Comparison of ENCODE assay signal across 25 cellular contexts in genomic region chr11:81220166-81220895, GRCh38.
DNase-seq lines count a peak whose midpoint lies in the region; ATAC-seq, FAIRE-seq and TF ChIP-seq lines count a peak whose summit lies in the region.
"Had no signal": no experiment of that assay in that cellular context is flagged by ENCODE, and none has a peak within 500 bp of the region (broad histone marks: within the 10 kb centered on the region; RNA-seq: fewer than 3 reads in every experiment).

No MANE protein-coding gene starts in this region.

- no peak overlapping the region for H3K4me3 ChIP-seq in astrocyte of the spinal cord (ENCODE audit: low read depth, low read length)
- H3K4me3 ChIP-seq: A549, Peyer's patch, SK-N-MC had no signal

- ATAC-seq in SK-N-SH treated with all-trans-retinoic acid at 6 μM for 48 hours, result no peak
- ATAC-seq in GM21619 (IDR thresholded peaks at IDR 0.05; ENCODE audit: unreplicated experiment), result no peak
- ATAC-seq: A549 had no signal

- TF ChIP-seq CTCF in astrocyte of the spinal cord (IDR thresholded peaks at IDR 0.05; ENCODE audit: low read depth, low read length), result no peak

- no peak for FAIRE-seq in urothelium cell line (lab: Jason Lieb, UNC)
- FAIRE-seq: A549, GM18507 had no signal

- in situ Hi-C loops in astrocyte of the spinal cord (cut with HindIII; ENCODE audit: low sequenced_read_pairs), result no loop called here

- DNase-seq in H4 (ENCODE audit: low spot score) (peak; percentile 26), astrocyte of the spinal cord (ENCODE audit: low read depth, low spot score) (peak; percentile 41), left kidney (ENCODE audit: low read depth, low spot score) (peak; percentile 3), urothelium cell line (ENCODE audit: low spot score) (peak; percentile 9), nucleus accumbens (lab: John Stamatoyannopoulos, UW) (no peak)
- DNase-seq: Calu3; CD8-positive, alpha-beta memory T cell; DMS153; GOT3; HCEC 1CT; IMR-90; MM.1S; NCI-H1417; NCI-H1694; NCI-H2029 treated with DMSO at 0.1 percent for 48 hours; NCI-H510A; NCI-H69; Peyer's patch; SHP77 treated with DMSO at 0.1 percent for 48 hours; SW 1271 had no signal

TF ChIP-seq in SK-N-SH treated with all-trans-retinoic acid at 6 μM for 48 hours, 23 proteins besides CTCF, POLR2A, EP300 and RAD21:
- TF ChIP-seq POU6F1 (CRISPR knock-in tag; IDR thresholded peaks at IDR 0.05; ENCODE audit: borderline replicate concordance, low read depth) (no peak), BACH2 (CRISPR knock-in tag; IDR thresholded peaks at IDR 0.05; ENCODE audit: borderline replicate concordance) (no peak), PATZ1 (CRISPR knock-in tag; IDR thresholded peaks at IDR 0.05; ENCODE audit: borderline replicate concordance) (no peak), ZC3H10 (CRISPR knock-in tag; IDR thresholded peaks at IDR 0.05) (no peak), TSHZ2 (CRISPR knock-in tag; IDR thresholded peaks at IDR 0.05) (no peak), ZNF8 (CRISPR knock-in tag; IDR thresholded peaks at IDR 0.05) (no peak), PPARA (CRISPR knock-in tag; IDR thresholded peaks at IDR 0.05; ENCODE audit: borderline replicate concordance) (no peak), TCF4 (CRISPR knock-in tag; IDR thresholded peaks at IDR 0.05; ENCODE audit: borderline replicate concordance) (no peak), GLIS3 (CRISPR knock-in tag; IDR thresholded peaks at IDR 0.05) (no peak), ESRRG (CRISPR knock-in tag; IDR thresholded peaks at IDR 0.05) (no peak), ZNF70 (CRISPR knock-in tag; IDR thresholded peaks at IDR 0.05) (no peak), CSDC2 (CRISPR knock-in tag; IDR thresholded peaks at IDR 0.05) (no peak), ARNTL (CRISPR knock-in tag; IDR thresholded peaks at IDR 0.05; ENCODE audit: borderline replicate concordance, low read depth) (no peak), ISL1 (CRISPR knock-in tag; IDR thresholded peaks at IDR 0.05) (no peak), TOX (CRISPR knock-in tag; IDR thresholded peaks at IDR 0.05; ENCODE audit: borderline replicate concordance) (no peak)

Comparison
In these comparisons a context has a peak if more than half of its experiments do, and no peak if none do; other contexts are left out.
1. DNase-seq: peak in H4 (single experiment), astrocyte of the spinal cord (single experiment), left kidney (single experiment) and urothelium cell line (single experiment); none in nucleus accumbens (0 of 56).